In the genomic region with DNA sequence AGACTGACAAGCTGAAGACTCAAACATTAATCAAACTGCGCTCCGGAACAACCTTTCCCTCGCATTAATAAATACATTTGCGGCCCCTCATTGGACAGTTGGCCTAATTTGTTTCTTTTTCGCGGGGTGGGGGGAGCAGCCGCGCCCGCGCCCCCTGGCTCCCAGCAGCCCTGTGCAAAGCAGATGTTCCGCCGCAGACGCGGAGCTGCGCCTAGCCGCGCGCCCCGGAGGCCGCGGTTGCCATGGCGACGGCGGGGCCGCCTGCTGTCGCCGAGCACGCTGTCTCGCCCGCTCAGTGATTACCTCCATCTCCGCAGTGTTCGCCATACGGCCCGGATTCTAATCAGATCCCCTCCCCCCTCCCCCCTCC, we compare ENCODE assay signal across 8 cellular contexts. TPM values are rescaled to one million over a fixed set of nuclear protein-coding genes. Genes with fewer than 3 reads are reported as not detected.
DNase-seq lines count a peak whose midpoint lies in the region; ATAC-seq and TF ChIP-seq lines count a peak whose summit lies in the region.

No MANE protein-coding gene starts in this region.

- TF ChIP-seq CTCF in AG04449 (IDR thresholded peaks at IDR 0.05; ENCODE audit: insufficient read depth, low read length, missing control alignments) (no peak), vagina (IDR thresholded peaks at IDR 0.05) (no peak)

- no peaks in the 10 kb centered on the region for H3K9me3 ChIP-seq in neuron (ENCODE audit: low read length)
- H3K9me3 ChIP-seq in vagina, result no peaks in the 10 kb centered on the region

- H3K9me3 Mint-ChIP-seq in activated CD8-positive, alpha-beta memory T cell treated with anti-CD3 and anti-CD28 coated beads, Interleukin-2, amount 10 ng/mL, durations not matched to agents 7 days and 5 days (ENCODE audit: low read depth), result no peaks in the 10 kb centered on the region

- H3K4me3 Mint-ChIP-seq in activated CD8-positive, alpha-beta memory T cell treated with anti-CD3 and anti-CD28 coated beads, Interleukin-2, amount 10 ng/mL, durations not matched to agents 7 days and 5 days, result peak overlapping the region; percentile 76

- H3K27ac ChIP-seq in vagina, result no peak overlapping the region

- peaks cover 32% of the 10 kb centered on the region for H3K27me3 Mint-ChIP-seq in activated CD8-positive, alpha-beta memory T cell treated with anti-CD3 and anti-CD28 coated beads, Interleukin-2, amount 10 ng/mL, durations not matched to agents 7 days and 5 days

- POLR2A ChIA-PET in AG04449 (lab: Yijun Ruan, JAX), result interaction anchor here (1.0 kb wide), 1 partner anchor 9 kb away, joined by 3 read pairs; no protein-coding TSS in a partner anchor

- DNase-seq in AG04449 (ENCODE audit: low read depth, low spot score) (no peak), H7 (peak; percentile 93), NCI-H524 (lab: John Stamatoyannopoulos, UW) (peak; percentile 95 to 98), erythroblast (lab: John Stamatoyannopoulos, UW) (peak; percentile 70 to 71), vagina (ENCODE audit: extremely low spot score in 2 of 2) (no peak)
- peak; percentile 82 for DNase-seq in activated CD8-positive, alpha-beta memory T cell treated with anti-CD3 and anti-CD28 coated beads, Interleukin-2, amount 10 ng/mL, durations not matched to agents 7 days and 5 days

- H3K4me3 ChIP-seq in AG04449 (ENCODE audit: low read depth, low read length) (peak overlapping the region; percentile 54), H7 (ENCODE audit: insufficient read depth, low read depth, low read length) (peak overlapping the region; percentile 48), neuron (ENCODE audit: low read length) (peak overlapping the region; percentile 48), vagina (peak overlapping the region; percentile 14 to 44)

- TF ChIP-seq POLR2A in erythroblast (IDR thresholded peaks at IDR 0.05; ENCODE audit: low read length) (no peak), vagina (IDR thresholded peaks at IDR 0.05) (no peak)

- CTCF ChIA-PET in AG04449 (lab: Yijun Ruan, JAX), result interaction anchor here (0.7 to 13.9 kb wide), 13 partner anchors 10 to 118 kb away, joined by 3 to 444 read pairs (median 5); a partner anchor contains a TSS
- CTCF ChIA-PET in activated CD8-positive, alpha-beta memory T cell treated with anti-CD3 and anti-CD28 coated beads, Interleukin-2, amount 10 ng/mL, durations not matched to agents 7 days and 5 days (lab: Charles Lee), result interaction anchor here (0.6 to 4.3 kb wide), 24 partner anchors 8 to 575 kb away, joined by 3 to 30 read pairs (median 5); a partner anchor contains a TSS

- H3K27me3 ChIP-seq in H7 (ENCODE audit: control insufficient read depth, insufficient read depth, low read length) (peaks cover 15% of the 10 kb centered on the region), neuron (ENCODE audit: insufficient read depth, low read length) (no peaks in the 10 kb centered on the region), vagina (no peaks in the 10 kb centered on the region)

- peaks cover 56% of the 10 kb centered on the region for H3K4me1 ChIP-seq in neuron (ENCODE audit: insufficient read depth, low read length)
- H3K4me1 ChIP-seq in vagina, result peaks cover 12% of the 10 kb centered on the region

- no peak overlapping the region for H2AFZ ChIP-seq in neuron (ENCODE audit: low read depth, low read length)

- H3K27ac Mint-ChIP-seq in activated CD8-positive, alpha-beta memory T cell treated with anti-CD3 and anti-CD28 coated beads, Interleukin-2, amount 10 ng/mL, durations not matched to agents 7 days and 5 days, result peak overlapping the region; percentile 67

- H3K36me3 Mint-ChIP-seq in activated CD8-positive, alpha-beta memory T cell treated with anti-CD3 and anti-CD28 coated beads, Interleukin-2, amount 10 ng/mL, durations not matched to agents 7 days and 5 days, result no peaks in the 10 kb centered on the region

- peak; percentile 87 for ATAC-seq in activated CD8-positive, alpha-beta memory T cell treated with anti-CD3 and anti-CD28 coated beads, Interleukin-2, amount 10 ng/mL, durations not matched to agents 7 days and 5 days
- no peak for ATAC-seq in HG02678 (IDR thresholded peaks at IDR 0.05; ENCODE audit: unreplicated experiment)

- H3K36me3 ChIP-seq in H7 (replicated peaks; ENCODE audit: control insufficient read depth, insufficient read depth, low read length) (no peaks in the 10 kb centered on the region), neuron (ENCODE audit: insufficient read depth, low read length) (no peaks in the 10 kb centered on the region), vagina (no peaks in the 10 kb centered on the region)

- peaks cover 22% of the 10 kb centered on the region for H3K4me1 Mint-ChIP-seq in activated CD8-positive, alpha-beta memory T cell treated with anti-CD3 and anti-CD28 coated beads, Interleukin-2, amount 10 ng/mL, durations not matched to agents 7 days and 5 days

- intact Hi-C loops in vagina (cut with DNase I), result no loop called here

RNA-seq across cellular contexts. Expression of a gene that starts 25.5 kb away (rescaled TPM):
- total RNA-seq in H7 (2014; rRNA removed; shearing (Covaris generic)), result not detected in 2 replicates
- total RNA-seq in activated CD8-positive, alpha-beta memory T cell treated with anti-CD3 and anti-CD28 coated beads, Interleukin-2, amount 10 ng/mL, durations not matched to agents 7 days and 5 days, result 10 to 100 TPM in 1 of 2 experiments, 1 to 10 TPM in 1; 5.4 to 14.1 TPM
- 34.4 TPM for total RNA-seq in vagina

RNA-seq across cellular contexts. Expression of a gene that starts 36.0 kb away (rescaled TPM):
- total RNA-seq in H7 (2014; rRNA removed; shearing (Covaris generic)), result 89.5 and 114 TPM in 2 replicates
- 10 to 100 TPM; 56.1 to 80.8 TPM for total RNA-seq in activated CD8-positive, alpha-beta memory T cell treated with anti-CD3 and anti-CD28 coated beads, Interleukin-2, amount 10 ng/mL, durations not matched to agents 7 days and 5 days
- 190 TPM for total RNA-seq in vagina

RNA-seq across cellular contexts. Expression of a gene that starts 41.2 kb away (rescaled TPM):
- 63.9 and 79.1 TPM in 2 replicates for total RNA-seq in H7 (2014; rRNA removed; shearing (Covaris generic))
- 100 to 1,000 TPM; 215 to 262 TPM for total RNA-seq in activated CD8-positive, alpha-beta memory T cell treated with anti-CD3 and anti-CD28 coated beads, Interleukin-2, amount 10 ng/mL, durations not matched to agents 7 days and 5 days
- total RNA-seq in vagina, result 144 TPM

RNA-seq across cellular contexts. Expression of a gene that starts 54.5 kb away (rescaled TPM):
- 0.10 TPM in 1 of 2 replicates, not detected in the other for total RNA-seq in H7 (2014; rRNA removed; shearing (Covaris generic))
- not detected for total RNA-seq in activated CD8-positive, alpha-beta memory T cell treated with anti-CD3 and anti-CD28 coated beads, Interleukin-2, amount 10 ng/mL, durations not matched to agents 7 days and 5 days
- 2.2 TPM for total RNA-seq in vagina

Comparison
In these comparisons a context has a peak if more than half of its experiments do, and no peak if none do; other contexts are left out.
1. DNase-seq: peak in H7 (single experiment), NCI-H524 (2 of 2), activated CD8-positive, alpha-beta memory T cell treated with anti-CD3 and anti-CD28 coated beads, Interleukin-2, amount 10 ng/mL, durations not matched to agents 7 days and 5 days (single experiment) and erythroblast (2 of 2); none in AG04449 (single experiment) and vagina (0 of 2).
2. Peak in every context shown above with its lines, with median percentiles within 50 percentile points of each other: H3K4me3 ChIP-seq.